ENCODE assay signal across 2 cellular contexts in genomic region chr13:102571075-102571474, GRCh38.
TF ChIP-seq lines count a peak whose summit lies in the region.

No MANE protein-coding gene starts in this region.

TF ChIP-seq in HepG2, 621 proteins besides CTCF, POLR2A, EP300 and RAD21:
- TF ChIP-seq ATF4 (CRISPR knock-in tag; IDR thresholded peaks at IDR 0.05) (0 out of 4 replicates have a peak, but pooled peaks of 1 of the 2 experiments have one; percentile 36), HNRNPLL (IDR thresholded peaks at IDR 0.05; ENCODE audit: low read depth, low read length, poor library complexity, severe bottlenecking) (no peak), STAG1 (CRISPR knock-in tag; IDR thresholded peaks at IDR 0.05) (peak; percentile 49), YY1 (IDR thresholded peaks at IDR 0.05; ENCODE audit: insufficient read depth, insufficient replicate concordance, low read depth, low read length) (no peak), SMC3 (IDR thresholded peaks at IDR 0.05; ENCODE audit: low read length) (0 out of 2 replicates have a peak, but pooled peaks have one; percentile 2), NR3C1 (CRISPR knock-in tag; IDR thresholded peaks at IDR 0.05) (no peak)

TF ChIP-seq in H1, 55 proteins besides CTCF, POLR2A, EP300 and RAD21:
- no peak for TF ChIP-seq CHD7 (IDR thresholded peaks at IDR 0.05; ENCODE audit: insufficient replicate concordance, low read length)
- no peak for TF ChIP-seq TBP (IDR thresholded peaks at IDR 0.05; ENCODE audit: low read depth, low read length)
- 0 out of 2 replicates have a peak, but pooled peaks have one; percentile 33 for TF ChIP-seq ATF3 (IDR thresholded peaks at IDR 0.05; ENCODE audit: insufficient read depth, low read depth, low read length)
- TF ChIP-seq FOSL1 (IDR thresholded peaks at IDR 0.05; ENCODE audit: insufficient read depth, low read depth, low read length): no peak
- TF ChIP-seq E2F6 (IDR thresholded peaks at IDR 0.05): no peak
- no peak for TF ChIP-seq ASH2L (IDR thresholded peaks at IDR 0.05; ENCODE audit: low read length)
- no peak for TF ChIP-seq KDM4A (IDR thresholded peaks at IDR 0.05; ENCODE audit: low read depth, low read length, severe bottlenecking)
- no peak for TF ChIP-seq TCF12 (IDR thresholded peaks at IDR 0.05; ENCODE audit: low read depth, low read length)
- no peak for TF ChIP-seq EGR1 (IDR thresholded peaks at IDR 0.05; ENCODE audit: borderline replicate concordance, low read depth, low read length)
- TF ChIP-seq TEAD4 (IDR thresholded peaks at IDR 0.05; ENCODE audit: low read depth, low read length): no peak
- no peak for TF ChIP-seq SIRT6 (IDR thresholded peaks at IDR 0.05; ENCODE audit: low read length)
- TF ChIP-seq CEBPB (IDR thresholded peaks at IDR 0.05; ENCODE audit: low read depth, low read length): peak; percentile 65; the same call in 1 of the 2 replicates
- TF ChIP-seq SAP30 (IDR thresholded peaks at IDR 0.05; ENCODE audit: insufficient read depth, insufficient replicate concordance, low read length): no peak
- no peak for TF ChIP-seq HDAC2 (IDR thresholded peaks at IDR 0.05; ENCODE audit: borderline replicate concordance in 1 of 2, low read depth in 2 of 2, low read length in 2 of 2)
- no peak for TF ChIP-seq SIN3A (conservative IDR thresholded peaks at IDR 0.05 in 1 of 2, IDR thresholded peaks at IDR 0.05 in 1 of 2; ENCODE audit: low read depth in 1 of 2, low read length in 2 of 2)
- no peak for TF ChIP-seq SP2 (IDR thresholded peaks at IDR 0.05; ENCODE audit: low read length)
TF ChIP-seq in H1: peak in this region for 2.
